Comparison of ENCODE assay signal across 1 cellular context in the genomic region with DNA sequence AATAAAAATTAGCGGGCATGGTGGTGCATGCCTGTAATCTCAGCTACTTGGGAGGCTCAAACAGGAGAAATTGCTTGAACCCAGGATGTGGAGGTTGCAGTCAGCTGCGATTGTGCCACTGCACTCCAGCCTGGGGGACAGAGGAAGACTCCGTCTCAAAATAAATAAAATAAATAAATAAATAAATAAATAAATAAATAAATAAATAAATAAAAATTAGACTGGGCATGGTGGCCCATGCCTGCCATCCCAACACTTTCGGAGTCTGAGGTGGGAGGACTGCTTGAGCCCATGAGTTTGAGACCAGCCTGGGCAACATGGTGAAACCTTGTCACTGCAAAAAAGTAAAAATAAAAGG. TPM values are rescaled to one million over a fixed set of nuclear protein-coding genes. Genes with fewer than 3 reads are reported as not detected.
"Had no signal": no experiment of that assay in that cellular context is flagged by ENCODE, and none has a peak within 500 bp of the region (broad histone marks: within the 10 kb centered on the region; RNA-seq: fewer than 3 reads in every experiment).

No MANE protein-coding gene starts in this region.

RNA-seq across cellular contexts. Expression of a gene that starts 16.2 kb away (rescaled TPM):
- total RNA-seq: smooth muscle cell had no signal
